1 cellular context compared by ENCODE assay signal in genomic region chr4:88517825-88518224, GRCh38.
TF ChIP-seq lines count a peak whose summit lies in the region.

No MANE protein-coding gene starts in this region.

TF ChIP-seq in K562, 482 proteins besides CTCF, POLR2A, EP300 and RAD21 (continued from another document):
- TF ChIP-seq, protein P1, sequence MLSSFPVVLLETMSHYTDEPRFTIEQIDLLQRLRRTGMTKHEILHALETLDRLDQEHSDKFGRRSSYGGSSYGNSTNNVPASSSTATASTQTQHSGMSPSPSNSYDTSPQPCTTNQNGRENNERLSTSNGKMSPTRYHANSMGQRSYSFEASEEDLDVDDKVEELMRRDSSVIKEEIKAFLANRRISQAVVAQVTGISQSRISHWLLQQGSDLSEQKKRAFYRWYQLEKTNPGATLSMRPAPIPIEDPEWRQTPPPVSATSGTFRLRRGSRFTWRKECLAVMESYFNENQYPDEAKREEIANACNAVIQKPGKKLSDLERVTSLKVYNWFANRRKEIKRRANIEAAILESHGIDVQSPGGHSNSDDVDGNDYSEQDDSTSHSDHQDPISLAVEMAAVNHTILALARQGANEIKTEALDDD (IDR thresholded peaks at IDR 0.05) = no peak
- TF ChIP-seq BACH1 (tag; IDR thresholded peaks at IDR 0.05) (peak; percentile 57; the same call in 1 of the 2 replicates), NFE2 (IDR thresholded peaks at IDR 0.05; ENCODE audit: low read depth) (peak; percentile 96), HDAC6 (IDR thresholded peaks at IDR 0.05; ENCODE audit: low read depth, low read length) (no peak), MAFK (IDR thresholded peaks at IDR 0.05; ENCODE audit: low read length) (peak; percentile 79)
- TF ChIP-seq, protein P2, sequence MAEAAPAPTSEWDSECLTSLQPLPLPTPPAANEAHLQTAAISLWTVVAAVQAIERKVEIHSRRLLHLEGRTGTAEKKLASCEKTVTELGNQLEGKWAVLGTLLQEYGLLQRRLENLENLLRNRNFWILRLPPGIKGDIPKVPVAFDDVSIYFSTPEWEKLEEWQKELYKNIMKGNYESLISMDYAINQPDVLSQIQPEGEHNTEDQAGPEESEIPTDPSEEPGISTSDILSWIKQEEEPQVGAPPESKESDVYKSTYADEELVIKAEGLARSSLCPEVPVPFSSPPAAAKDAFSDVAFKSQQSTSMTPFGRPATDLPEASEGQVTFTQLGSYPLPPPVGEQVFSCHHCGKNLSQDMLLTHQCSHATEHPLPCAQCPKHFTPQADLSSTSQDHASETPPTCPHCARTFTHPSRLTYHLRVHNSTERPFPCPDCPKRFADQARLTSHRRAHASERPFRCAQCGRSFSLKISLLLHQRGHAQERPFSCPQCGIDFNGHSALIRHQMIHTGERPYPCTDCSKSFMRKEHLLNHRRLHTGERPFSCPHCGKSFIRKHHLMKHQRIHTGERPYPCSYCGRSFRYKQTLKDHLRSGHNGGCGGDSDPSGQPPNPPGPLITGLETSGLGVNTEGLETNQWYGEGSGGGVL (CRISPR knock-in tag; IDR thresholded peaks at IDR 0.05) = no peak
